Comparison of ENCODE assay signal across 1 cellular context in the genomic region with DNA sequence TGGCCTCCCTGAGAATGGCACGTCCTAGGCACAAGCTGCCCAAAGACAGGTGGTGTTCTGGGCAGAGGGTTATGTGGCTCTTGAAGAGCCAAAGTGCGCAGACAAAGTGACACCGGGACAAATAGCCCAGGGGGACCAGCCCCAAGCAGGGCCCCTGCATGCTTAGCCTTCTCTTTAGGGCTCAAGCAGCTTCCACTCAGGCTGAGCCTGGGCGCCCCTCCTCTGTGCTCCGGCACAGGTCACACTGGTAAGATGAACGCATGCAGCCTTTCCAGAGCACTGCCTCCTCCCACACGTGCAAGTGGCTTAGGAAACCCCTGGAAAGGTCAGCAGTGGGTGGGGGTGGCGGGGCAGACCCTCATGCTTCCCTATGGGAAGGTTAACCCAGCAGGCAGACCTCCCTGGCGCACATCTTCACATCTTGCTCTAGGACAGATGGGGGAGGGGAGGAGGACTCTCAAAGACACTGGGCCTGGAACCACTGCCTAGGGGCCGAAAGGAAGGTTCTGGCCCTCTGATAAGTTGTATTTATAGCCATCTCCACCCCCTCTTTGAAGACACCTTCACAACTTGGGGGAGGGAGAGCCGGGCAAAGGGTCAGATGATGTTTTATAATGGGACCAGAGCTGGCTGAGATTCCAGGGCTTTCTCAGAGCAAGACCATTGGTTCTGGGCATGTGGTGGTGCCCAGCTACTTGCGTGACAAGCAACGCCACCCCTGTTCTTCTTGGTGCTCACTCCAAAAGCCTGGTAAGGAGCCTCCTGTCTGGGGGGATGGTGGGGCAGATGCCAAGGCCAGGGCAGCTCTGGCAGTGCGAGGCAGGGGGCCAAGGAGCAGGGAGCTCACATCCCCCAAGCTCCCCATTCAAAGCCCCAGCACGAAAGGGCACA.
TF ChIP-seq lines count a peak whose summit lies in the region.

No MANE protein-coding gene starts in this region.

TF ChIP-seq in HepG2, 621 proteins besides CTCF, POLR2A, EP300 and RAD21:
- peak; percentile 55 for TF ChIP-seq AGO2 (optimal IDR thresholded peaks at IDR 0.05; ENCODE audit: low read depth, low read length)
- TF ChIP-seq BHLHE40 (IDR thresholded peaks at IDR 0.05; ENCODE audit: low read length): no peak
